ENCODE assay signal across 1 cellular context in the genomic region with DNA sequence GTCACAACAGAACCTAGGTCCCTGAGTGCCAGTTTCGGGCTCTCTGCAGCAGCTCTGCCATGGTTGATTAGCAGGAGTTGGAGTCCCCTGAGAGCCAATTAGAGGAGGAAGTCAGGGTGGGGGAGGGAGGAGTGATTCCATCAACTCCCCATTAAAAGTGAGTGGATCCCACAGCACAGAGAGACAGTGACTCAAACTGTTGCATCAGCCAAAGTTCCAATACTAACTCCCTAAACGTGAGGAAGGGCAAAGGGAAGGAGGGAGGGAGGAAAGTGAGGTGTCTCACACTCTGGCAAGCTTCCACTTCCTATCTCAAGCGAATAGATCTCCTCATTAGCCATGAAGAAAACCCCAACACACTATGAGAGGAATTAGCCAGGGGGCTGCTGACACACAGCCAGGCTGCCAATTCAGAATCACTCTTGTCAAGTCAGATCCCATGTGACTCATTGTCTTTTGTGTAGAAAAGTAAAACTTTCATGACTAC.
TF ChIP-seq lines count a peak whose summit lies in the region.

No MANE protein-coding gene starts in this region.

TF ChIP-seq in GM23338, 12 proteins besides CTCF, POLR2A, EP300 and RAD21 (continued from another document):
- TF ChIP-seq, protein P1, sequence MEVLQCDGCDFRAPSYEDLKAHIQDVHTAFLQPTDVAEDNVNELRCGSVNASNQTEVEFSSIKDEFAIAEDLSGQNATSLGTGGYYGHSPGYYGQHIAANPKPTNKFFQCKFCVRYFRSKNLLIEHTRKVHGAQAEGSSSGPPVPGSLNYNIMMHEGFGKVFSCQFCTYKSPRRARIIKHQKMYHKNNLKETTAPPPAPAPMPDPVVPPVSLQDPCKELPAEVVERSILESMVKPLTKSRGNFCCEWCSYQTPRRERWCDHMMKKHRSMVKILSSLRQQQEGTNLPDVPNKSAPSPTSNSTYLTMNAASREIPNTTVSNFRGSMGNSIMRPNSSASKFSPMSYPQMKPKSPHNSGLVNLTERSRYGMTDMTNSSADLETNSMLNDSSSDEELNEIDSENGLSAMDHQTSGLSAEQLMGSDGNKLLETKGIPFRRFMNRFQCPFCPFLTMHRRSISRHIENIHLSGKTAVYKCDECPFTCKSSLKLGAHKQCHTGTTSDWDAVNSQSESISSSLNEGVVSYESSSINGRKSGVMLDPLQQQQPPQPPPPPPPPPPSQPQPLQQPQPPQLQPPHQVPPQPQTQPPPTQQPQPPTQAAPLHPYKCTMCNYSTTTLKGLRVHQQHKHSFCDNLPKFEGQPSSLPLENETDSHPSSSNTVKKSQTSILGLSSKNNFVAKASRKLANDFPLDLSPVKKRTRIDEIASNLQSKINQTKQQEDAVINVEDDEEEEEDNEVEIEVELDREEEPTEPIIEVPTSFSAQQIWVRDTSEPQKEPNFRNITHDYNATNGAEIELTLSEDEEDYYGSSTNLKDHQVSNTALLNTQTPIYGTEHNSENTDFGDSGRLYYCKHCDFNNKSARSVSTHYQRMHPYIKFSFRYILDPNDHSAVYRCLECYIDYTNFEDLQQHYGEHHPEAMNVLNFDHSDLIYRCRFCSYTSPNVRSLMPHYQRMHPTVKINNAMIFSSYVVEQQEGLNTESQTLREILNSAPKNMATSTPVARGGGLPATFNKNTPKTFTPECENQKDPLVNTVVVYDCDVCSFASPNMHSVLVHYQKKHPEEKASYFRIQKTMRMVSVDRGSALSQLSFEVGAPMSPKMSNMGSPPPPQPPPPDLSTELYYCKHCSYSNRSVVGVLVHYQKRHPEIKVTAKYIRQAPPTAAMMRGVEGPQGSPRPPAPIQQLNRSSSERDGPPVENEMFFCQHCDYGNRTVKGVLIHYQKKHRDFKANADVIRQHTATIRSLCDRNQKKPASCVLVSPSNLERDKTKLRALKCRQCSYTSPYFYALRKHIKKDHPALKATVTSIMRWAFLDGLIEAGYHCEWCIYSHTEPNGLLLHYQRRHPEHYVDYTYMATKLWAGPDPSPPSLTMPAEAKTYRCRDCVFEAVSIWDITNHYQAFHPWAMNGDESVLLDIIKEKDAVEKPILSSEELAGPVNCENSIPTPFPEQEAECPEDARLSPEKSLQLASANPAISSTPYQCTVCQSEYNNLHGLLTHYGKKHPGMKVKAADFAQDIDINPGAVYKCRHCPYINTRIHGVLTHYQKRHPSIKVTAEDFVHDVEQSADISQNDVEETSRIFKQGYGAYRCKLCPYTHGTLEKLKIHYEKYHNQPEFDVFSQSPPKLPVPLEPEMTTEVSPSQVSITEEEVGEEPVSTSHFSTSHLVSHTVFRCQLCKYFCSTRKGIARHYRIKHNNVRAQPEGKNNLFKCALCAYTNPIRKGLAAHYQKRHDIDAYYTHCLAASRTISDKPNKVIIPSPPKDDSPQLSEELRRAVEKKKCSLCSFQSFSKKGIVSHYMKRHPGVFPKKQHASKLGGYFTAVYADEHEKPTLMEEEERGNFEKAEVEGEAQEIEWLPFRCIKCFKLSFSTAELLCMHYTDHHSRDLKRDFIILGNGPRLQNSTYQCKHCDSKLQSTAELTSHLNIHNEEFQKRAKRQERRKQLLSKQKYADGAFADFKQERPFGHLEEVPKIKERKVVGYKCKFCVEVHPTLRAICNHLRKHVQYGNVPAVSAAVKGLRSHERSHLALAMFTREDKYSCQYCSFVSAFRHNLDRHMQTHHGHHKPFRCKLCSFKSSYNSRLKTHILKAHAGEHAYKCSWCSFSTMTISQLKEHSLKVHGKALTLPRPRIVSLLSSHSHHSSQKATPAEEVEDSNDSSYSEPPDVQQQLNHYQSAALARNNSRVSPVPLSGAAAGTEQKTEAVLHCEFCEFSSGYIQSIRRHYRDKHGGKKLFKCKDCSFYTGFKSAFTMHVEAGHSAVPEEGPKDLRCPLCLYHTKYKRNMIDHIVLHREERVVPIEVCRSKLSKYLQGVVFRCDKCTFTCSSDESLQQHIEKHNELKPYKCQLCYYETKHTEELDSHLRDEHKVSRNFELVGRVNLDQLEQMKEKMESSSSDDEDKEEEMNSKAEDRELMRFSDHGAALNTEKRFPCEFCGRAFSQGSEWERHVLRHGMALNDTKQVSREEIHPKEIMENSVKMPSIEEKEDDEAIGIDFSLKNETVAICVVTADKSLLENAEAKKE (CRISPR knock-in tag; IDR thresholded peaks at IDR 0.05): no peak
- TF ChIP-seq CREB1 (CRISPR knock-in tag; IDR thresholded peaks at IDR 0.05; ENCODE audit: low read depth): no peak
- TF ChIP-seq, protein P2, sequence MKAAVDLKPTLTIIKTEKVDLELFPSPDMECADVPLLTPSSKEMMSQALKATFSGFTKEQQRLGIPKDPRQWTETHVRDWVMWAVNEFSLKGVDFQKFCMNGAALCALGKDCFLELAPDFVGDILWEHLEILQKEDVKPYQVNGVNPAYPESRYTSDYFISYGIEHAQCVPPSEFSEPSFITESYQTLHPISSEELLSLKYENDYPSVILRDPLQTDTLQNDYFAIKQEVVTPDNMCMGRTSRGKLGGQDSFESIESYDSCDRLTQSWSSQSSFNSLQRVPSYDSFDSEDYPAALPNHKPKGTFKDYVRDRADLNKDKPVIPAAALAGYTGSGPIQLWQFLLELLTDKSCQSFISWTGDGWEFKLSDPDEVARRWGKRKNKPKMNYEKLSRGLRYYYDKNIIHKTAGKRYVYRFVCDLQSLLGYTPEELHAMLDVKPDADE (IDR thresholded peaks at IDR 0.05): no peak
